Comparison of ENCODE assay signal across 13 cellular contexts in the genomic region with DNA sequence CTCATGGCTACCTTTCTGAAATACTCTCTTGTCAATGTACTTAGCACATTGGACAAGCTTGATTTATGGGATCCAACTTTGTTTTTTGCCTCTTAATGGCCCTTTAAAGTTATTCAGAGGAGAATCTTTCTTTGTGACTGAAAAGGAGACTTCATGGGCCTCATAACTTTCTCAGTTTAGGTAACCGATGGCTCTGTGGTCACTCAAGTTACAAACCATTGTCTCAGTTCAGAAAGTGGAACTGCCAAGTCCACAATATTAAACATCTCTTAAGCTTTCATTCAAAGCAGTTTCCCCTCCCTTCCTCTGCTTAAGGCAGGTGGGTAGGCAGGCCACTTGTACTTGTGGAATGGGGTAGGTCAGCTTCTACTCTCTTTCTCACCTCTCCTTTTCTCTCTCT. TPM values are rescaled to one million over a fixed set of nuclear protein-coding genes. Genes with fewer than 3 reads are reported as not detected.
DNase-seq lines count a peak whose midpoint lies in the region; ATAC-seq and TF ChIP-seq lines count a peak whose summit lies in the region.
"Had no signal": no experiment of that assay in that cellular context is flagged by ENCODE, and none has a peak within 500 bp of the region (broad histone marks: within the 10 kb centered on the region; RNA-seq: fewer than 3 reads in every experiment).

No MANE protein-coding gene starts in this region.

- TF ChIP-seq EP300 in stomach (IDR thresholded peaks at IDR 0.05) = no peak

- 83 to 97% (median 90%) methylated on average over 1 of the region's 1 CpG for WGBS in stomach, 5 donors

- peaks cover 9% of the 10 kb centered on the region for H3K27me3 Mint-ChIP-seq in activated naive CD8-positive, alpha-beta T cell treated with anti-CD3 and anti-CD28 coated beads for 36 hours
- H3K27me3 Mint-ChIP-seq: progenitor cell of endocrine pancreas had no signal

- no peak overlapping the region for H3K4me3 Mint-ChIP-seq in activated naive CD8-positive, alpha-beta T cell treated with anti-CD3 and anti-CD28 coated beads for 36 hours
- H3K4me3 Mint-ChIP-seq: activated naive CD4-positive, alpha-beta T cell treated with anti-CD3 and anti-CD28 coated beads for 36 hours; central memory CD8-positive, alpha-beta T cell had no signal

- H3K27me3 ChIP-seq in stomach = no peaks in the 10 kb centered on the region

- intact Hi-C loops in stomach (cut with DNase I; ENCODE audit: low total_unique reads) = no loop called here

- peaks cover 3% of the 10 kb centered on the region for H3K36me3 Mint-ChIP-seq in activated naive CD8-positive, alpha-beta T cell treated with anti-CD3 and anti-CD28 coated beads for 36 hours

- H3K4me1 Mint-ChIP-seq in activated naive CD8-positive, alpha-beta T cell treated with anti-CD3 and anti-CD28 coated beads for 36 hours = no peaks in the 10 kb centered on the region
- H3K4me1 Mint-ChIP-seq: central memory CD8-positive, alpha-beta T cell had no signal

- TF ChIP-seq CTCF in stomach (IDR thresholded peaks at IDR 0.05) = no peak

- no peak overlapping the region for H3K27ac ChIP-seq in stomach
- H3K27ac ChIP-seq: esophagus squamous epithelium had no signal

- ATAC-seq in GM18502 (IDR thresholded peaks at IDR 0.05; ENCODE audit: poor library complexity, unreplicated experiment) (peak; percentile 95), GM19463 (IDR thresholded peaks at IDR 0.05; ENCODE audit: unreplicated experiment) (peak; percentile 91), HG02852 (IDR thresholded peaks at IDR 0.05; ENCODE audit: unreplicated experiment) (peak; percentile 98), HG03457 (IDR thresholded peaks at IDR 0.05; ENCODE audit: unreplicated experiment) (peak; percentile 94)

- H3K36me3 ChIP-seq in stomach = no peaks in the 10 kb centered on the region
- H3K36me3 ChIP-seq: esophagus squamous epithelium had no signal

- no peak overlapping the region for H3K27ac Mint-ChIP-seq in activated naive CD8-positive, alpha-beta T cell treated with anti-CD3 and anti-CD28 coated beads for 36 hours
- H3K27ac Mint-ChIP-seq: activated naive CD4-positive, alpha-beta T cell treated with anti-CD3 and anti-CD28 coated beads for 36 hours; progenitor cell of endocrine pancreas had no signal

- H3K4me1 ChIP-seq in stomach = no peaks in the 10 kb centered on the region
- H3K4me1 ChIP-seq: esophagus squamous epithelium had no signal

- no peak overlapping the region for H3K4me3 ChIP-seq in stomach
- H3K4me3 ChIP-seq: esophagus squamous epithelium had no signal

- H3K9me3 ChIP-seq in stomach = peaks cover 0 to 10% (median 3%) of the 10 kb centered on the region in 4 donors
- H3K9me3 ChIP-seq: esophagus squamous epithelium had no signal

- DNase-seq in activated gamma-delta T cell treated with Interleukin-2 at 50 U/mL for 16 hours (no peak), NCI-H1694 treated with DMSO at 0.1 percent for 48 hours (lab: John Stamatoyannopoulos, UW) (no peak), stomach (no peak)
- DNase-seq in activated naive CD8-positive, alpha-beta T cell treated with anti-CD3 and anti-CD28 coated beads for 36 hours = no peak
- DNase-seq: activated naive CD4-positive, alpha-beta T cell treated with anti-CD3 and anti-CD28 coated beads for 36 hours; esophagus squamous epithelium; stimulated activated CD4-positive, alpha-beta T cell treated with anti-CD3 and anti-CD28 coated beads, Interleukin-4, amount 100 ng/mL, for 4 hours had no signal

- TF ChIP-seq POLR2A in stomach (IDR thresholded peaks at IDR 0.05) = no peak

- peaks cover 6% of the 10 kb centered on the region for H3K9me3 Mint-ChIP-seq in activated naive CD8-positive, alpha-beta T cell treated with anti-CD3 and anti-CD28 coated beads for 36 hours
- H3K9me3 Mint-ChIP-seq: central memory CD8-positive, alpha-beta T cell had no signal

RNA-seq across cellular contexts. Expression of gene ARL14EP, which starts 12.3 kb away (rescaled TPM):
- 10 to 100 TPM in 4 of 5 donors, 1 to 10 TPM in 1; 1.2 to 47.7 (median 16.9) TPM for total RNA-seq in stomach
- 10 to 100 TPM; 10.3 to 18.5 (median 11.0) TPM for polyA plus RNA-seq in stomach
- total RNA-seq in activated naive CD8-positive, alpha-beta T cell treated with anti-CD3 and anti-CD28 coated beads for 36 hours = 10 to 100 TPM; 35.8 to 38.4 TPM
